ENCODE assay signal across 21 cellular contexts in the genomic region with DNA sequence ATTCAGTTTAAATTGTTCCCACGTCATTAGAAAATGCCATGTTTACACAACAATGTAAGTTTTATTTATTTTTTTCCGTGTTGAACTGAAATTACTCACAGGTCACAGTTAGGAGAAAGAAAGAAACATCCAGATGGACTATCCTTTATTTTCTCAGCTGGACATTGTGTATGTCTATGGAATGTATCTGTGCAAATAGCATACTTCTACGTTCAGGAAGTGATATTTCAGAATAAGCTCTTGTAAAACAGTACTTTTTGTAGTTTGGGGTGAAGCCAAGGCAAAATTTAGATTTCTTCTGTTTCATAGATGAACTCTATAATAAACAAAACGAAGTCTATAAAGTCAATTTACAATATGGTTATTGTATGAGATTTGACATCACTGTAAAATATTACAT.
DNase-seq lines count a peak whose midpoint lies in the region; ATAC-seq and TF ChIP-seq lines count a peak whose summit lies in the region.
"Had no signal": no experiment of that assay in that cellular context is flagged by ENCODE, and none has a peak within 500 bp of the region (broad histone marks: within the 10 kb centered on the region; RNA-seq: fewer than 3 reads in every experiment).

No MANE protein-coding gene starts in this region.

- no peaks in the 10 kb centered on the region for H3K36me3 ChIP-seq in Caco-2 (ENCODE audit: control insufficient read depth, insufficient read depth, low read length)
- H3K36me3 ChIP-seq: gastroesophageal sphincter, pancreas, vagina had no signal

- H3K27me3 ChIP-seq in Caco-2 (replicated peaks; ENCODE audit: control insufficient read depth, insufficient read depth, low read length), result no peaks in the 10 kb centered on the region; the same call in 1 of the 2 replicates
- H3K27me3 ChIP-seq: body of pancreas, gastroesophageal sphincter, pancreas, vagina had no signal

- peaks cover 9% of the 10 kb centered on the region for H3K36me3 Mint-ChIP-seq in Caco-2 (ENCODE audit: insufficient read depth, unreplicated experiment)
- H3K36me3 Mint-ChIP-seq: activated naive CD4-positive, alpha-beta T cell treated with anti-CD3 and anti-CD28 coated beads, Interleukin-2, amount 10 ng/mL, durations not matched to agents 7 days and 5 days; CD4-positive, CD25-positive, alpha-beta regulatory T cell had no signal

- peaks cover 29% of the 10 kb centered on the region for H3K4me1 Mint-ChIP-seq in Caco-2 (ENCODE audit: low read depth, unreplicated experiment)
- H3K4me1 Mint-ChIP-seq: activated naive CD4-positive, alpha-beta T cell treated with anti-CD3 and anti-CD28 coated beads, Interleukin-2, amount 10 ng/mL, durations not matched to agents 7 days and 5 days; CD4-positive, CD25-positive, alpha-beta regulatory T cell had no signal

- POLR2A ChIA-PET in Caco-2 (lab: Charles Lee), result no interaction called here

- H3K27me3 Mint-ChIP-seq in Caco-2 (ENCODE audit: insufficient read depth, unreplicated experiment), result no peaks in the 10 kb centered on the region
- H3K27me3 Mint-ChIP-seq: activated naive CD4-positive, alpha-beta T cell treated with anti-CD3 and anti-CD28 coated beads, Interleukin-2, amount 10 ng/mL, durations not matched to agents 7 days and 5 days; CD4-positive, CD25-positive, alpha-beta regulatory T cell; effector memory CD8-positive, alpha-beta T cell had no signal

- DNase-seq in Caco-2 (peak in 1 of 2 experiments; percentile 26), LoVo (ENCODE audit: low spot score) (peak; percentile 11), choroid plexus epithelial cell (ENCODE audit: low read depth) (peak; percentile 91), iris pigment epithelial cell (ENCODE audit: low read depth) (peak; percentile 84), GM13976 (ENCODE audit: low spot score) (no peak), NCI-H1417 (lab: John Stamatoyannopoulos, UW) (no peak)
- no peak for DNase-seq in activated CD4-positive, alpha-beta T cell treated with anti-CD3 and anti-CD28 coated beads for 4 hours
- DNase-seq: activated naive CD4-positive, alpha-beta T cell treated with anti-CD3 and anti-CD28 coated beads, Interleukin-2, amount 10 ng/mL, durations not matched to agents 7 days and 5 days; activated T-cell treated with anti-CD3 and anti-CD28 coated beads for 4 hours; body of pancreas; CD4-positive, CD25-positive, alpha-beta regulatory T cell; effector memory CD8-positive, alpha-beta T cell; left ventricle myocardium superior; NCI-H1048; NCI-H774; pancreas; stimulated activated CD4-positive, alpha-beta T cell treated with anti-CD3 and anti-CD28 coated beads, Interleukin-4, amount 100 ng/mL, for 24 hours; substantia nigra had no signal

- no TSS peak for BruUV-seq in Caco-2 (replicated peaks; lab: Mats Ljungman, UMichigan)

- no peak for TF ChIP-seq CTCF in Caco-2 (IDR thresholded peaks at IDR 0.05; ENCODE audit: insufficient read depth in 1 of 2, low read depth in 1 of 2, low read length in 1 of 2, severe bottlenecking in 1 of 2, unreplicated experiment in 1 of 2)
- TF ChIP-seq CTCF in choroid plexus epithelial cell (conservative IDR thresholded peaks at IDR 0.05; ENCODE audit: low read depth, low read length), result no peak
- TF ChIP-seq CTCF in GM13976 (IDR thresholded peaks at IDR 0.05; ENCODE audit: borderline replicate concordance, control extremely low read depth, extremely low read depth, insufficient read depth, missing control alignments), result no peak

- peak overlapping the region; percentile 52 for H3K4me3 Mint-ChIP-seq in Caco-2 (ENCODE audit: unreplicated experiment)
- H3K4me3 Mint-ChIP-seq: activated naive CD4-positive, alpha-beta T cell treated with anti-CD3 and anti-CD28 coated beads, Interleukin-2, amount 10 ng/mL, durations not matched to agents 7 days and 5 days; CD4-positive, CD25-positive, alpha-beta regulatory T cell; effector memory CD8-positive, alpha-beta T cell had no signal

- H3K9me3 ChIP-seq in Caco-2, result no peaks in the 10 kb centered on the region
- H3K9me3 ChIP-seq: body of pancreas, gastroesophageal sphincter, pancreas, vagina had no signal

- H3K4me1 ChIP-seq in Caco-2, result peaks cover 57% of the 10 kb centered on the region
- H3K4me1 ChIP-seq: gastroesophageal sphincter, pancreas, vagina had no signal

- H3K27ac Mint-ChIP-seq in Caco-2 (ENCODE audit: unreplicated experiment), result peak overlapping the region; percentile 93
- H3K27ac Mint-ChIP-seq: activated naive CD4-positive, alpha-beta T cell treated with anti-CD3 and anti-CD28 coated beads, Interleukin-2, amount 10 ng/mL, durations not matched to agents 7 days and 5 days; CD4-positive, CD25-positive, alpha-beta regulatory T cell; effector memory CD8-positive, alpha-beta T cell had no signal

- H3K4me3 ChIP-seq in Caco-2 (ENCODE audit: low read depth, low read length), result no peak overlapping the region
- no peak overlapping the region for H3K4me3 ChIP-seq in choroid plexus epithelial cell (ENCODE audit: low read depth, low read length)
- H3K4me3 ChIP-seq: body of pancreas, gastroesophageal sphincter, pancreas, vagina had no signal

- intact Hi-C loops in Caco-2 (cut with micrococcal nuclease; ENCODE audit: unreplicated experiment), result loop anchor here (5.0 kb wide), 1 partner anchor 318 kb away; no protein-coding TSS in a partner anchor

- no peaks in the 10 kb centered on the region for H3K9me3 Mint-ChIP-seq in Caco-2 (ENCODE audit: unreplicated experiment)
- H3K9me3 Mint-ChIP-seq: activated naive CD4-positive, alpha-beta T cell treated with anti-CD3 and anti-CD28 coated beads, Interleukin-2, amount 10 ng/mL, durations not matched to agents 7 days and 5 days; effector memory CD8-positive, alpha-beta T cell had no signal

- no peak for ATAC-seq in GM18867 (IDR thresholded peaks at IDR 0.05; ENCODE audit: unreplicated experiment)
- ATAC-seq: body of pancreas; effector memory CD8-positive, alpha-beta T cell; gastroesophageal sphincter; left ventricle myocardium superior; pancreas had no signal

- CTCF ChIA-PET in Caco-2 (lab: Charles Lee), result no interaction called here

- in situ Hi-C loops in GM13976 (cut with MboI; ENCODE audit: low sequenced_read_pairs, unreplicated experiment), result no loop called here

Comparison
In these comparisons a context has a peak if more than half of its experiments do, and no peak if none do; other contexts are left out.
1. DNase-seq: peak in LoVo (single experiment), choroid plexus epithelial cell (single experiment) and iris pigment epithelial cell (single experiment); none in GM13976 (single experiment), activated CD4-positive, alpha-beta T cell treated with anti-CD3 and anti-CD28 coated beads for 4 hours (0 of 2) and NCI-H1417 (0 of 3).